ENCODE assay signal across 25 cellular contexts in the genomic region with DNA sequence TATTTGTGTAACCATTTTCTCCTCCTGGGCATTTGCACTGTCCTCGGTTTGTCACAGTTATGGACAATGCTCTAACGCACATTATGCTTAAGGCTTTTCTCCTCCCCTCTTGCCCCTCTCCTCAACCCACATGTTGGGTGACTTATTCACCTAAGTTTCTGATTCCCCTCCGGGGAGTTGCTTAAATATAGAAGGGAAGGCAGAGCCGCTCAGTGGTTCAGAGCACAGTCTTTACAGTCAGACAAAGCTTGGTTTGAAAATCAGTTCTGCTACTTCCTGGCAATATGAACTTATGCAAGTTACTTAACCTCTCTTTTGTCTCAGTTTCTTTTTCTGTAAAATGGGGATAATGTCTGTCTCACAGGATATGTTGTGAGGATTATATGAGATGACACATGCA. TPM values are rescaled to one million over a fixed set of nuclear protein-coding genes. Genes with fewer than 3 reads are reported as not detected.
DNase-seq lines count a peak whose midpoint lies in the region; ATAC-seq, FAIRE-seq and TF ChIP-seq lines count a peak whose summit lies in the region.
"Had no signal": no experiment of that assay in that cellular context is flagged by ENCODE, and none has a peak within 500 bp of the region (broad histone marks: within the 10 kb centered on the region; RNA-seq: fewer than 3 reads in every experiment).

No MANE protein-coding gene starts in this region.

- no peak overlapping the region for H3K14ac ChIP-seq in mesenchymal stem cell (ENCODE audit: low read length in 2 of 2)

- no peak overlapping the region for H3K4me3 Mint-ChIP-seq in naive thymus-derived CD4-positive, alpha-beta T cell
- H3K4me3 Mint-ChIP-seq: activated T-cell treated with anti-CD3 and anti-CD28 coated beads, Interleukin-2, amount 50 U/mL, for 24 hours; CD8-positive, alpha-beta memory T cell had no signal

- H2BK5ac ChIP-seq in mesenchymal stem cell (ENCODE audit: low read depth, low read length, poor library complexity, severe bottlenecking): no peak overlapping the region

- no peak overlapping the region for H3K23ac ChIP-seq in mesenchymal stem cell (ENCODE audit: low read length in 2 of 2)

- DNase-seq in mesenchymal stem cell: no peak
- DNase-seq in urothelium cell line (ENCODE audit: low spot score): no peak
- no peak for DNase-seq in naive thymus-derived CD4-positive, alpha-beta T cell
- DNase-seq in erythroblast (lab: John Stamatoyannopoulos, UW): no peak
- DNase-seq: activated naive CD4-positive, alpha-beta T cell treated with Interleukin-2 at 50 U/mL for 16 hours; activated T-cell treated with anti-CD3 and anti-CD28 coated beads, Interleukin-2, amount 50 U/mL, for 24 hours; CD8-positive, alpha-beta memory T cell; dermis blood vessel endothelial cell; DMS153; esophagus squamous epithelium; foreskin melanocyte; kidney glomerular epithelial cell; NCI-H1694; NCI-H510A; OCI-M1; T-helper 2 cell had no signal

- TF ChIP-seq POLR2A in erythroblast (IDR thresholded peaks at IDR 0.05; ENCODE audit: low read length): no peak

- no peaks in the 10 kb centered on the region for H3K27me3 ChIP-seq in mesenchymal stem cell (ENCODE audit: control insufficient read depth in 1 of 2, insufficient read depth in 1 of 2, low read length in 2 of 2)
- no peaks in the 10 kb centered on the region for H3K27me3 ChIP-seq in naive thymus-derived CD4-positive, alpha-beta T cell (ENCODE audit: control insufficient read depth in 2 of 2, insufficient read depth in 2 of 2, low read length in 2 of 2)
- H3K27me3 ChIP-seq: esophagus squamous epithelium, tibial artery had no signal

- H2AFZ ChIP-seq in mesenchymal stem cell (ENCODE audit: low read depth, low read length): no peak overlapping the region

- H2BK12ac ChIP-seq in mesenchymal stem cell (ENCODE audit: low read length in 2 of 2): peak overlapping the region; percentile 42 to 45

- H3K27ac Mint-ChIP-seq in naive thymus-derived CD4-positive, alpha-beta T cell: no peak overlapping the region
- H3K27ac Mint-ChIP-seq: activated T-cell treated with anti-CD3 and anti-CD28 coated beads, Interleukin-2, amount 50 U/mL, for 24 hours had no signal

- H3K4ac ChIP-seq in mesenchymal stem cell (ENCODE audit: low read depth in 1 of 2, low read length in 2 of 2): no peak overlapping the region

- POLR2A ChIA-PET in naive thymus-derived CD4-positive, alpha-beta T cell (lab: Charles Lee): no interaction called here

- ATAC-seq in GM18861 (IDR thresholded peaks at IDR 0.05; ENCODE audit: unreplicated experiment): peak; percentile 55
- ATAC-seq in GM21390 (IDR thresholded peaks at IDR 0.05; ENCODE audit: unreplicated experiment): peak; percentile 49
- ATAC-seq in HG03378 (IDR thresholded peaks at IDR 0.05; ENCODE audit: unreplicated experiment): peak; percentile 50
- ATAC-seq in naive thymus-derived CD4-positive, alpha-beta T cell: no peak
- no peak for ATAC-seq in HG02852 (IDR thresholded peaks at IDR 0.05; ENCODE audit: unreplicated experiment)
- ATAC-seq: Right ventricle myocardium inferior, SK-N-SH treated with all-trans-retinoic acid at 6 μM for 48 hours had no signal

- H2AK5ac ChIP-seq in mesenchymal stem cell (ENCODE audit: low read length, severe bottlenecking): no peak overlapping the region

- peaks cover 7% of the 10 kb centered on the region for H3K4me1 ChIP-seq in mesenchymal stem cell (ENCODE audit: control insufficient read depth, insufficient read depth, low read depth, low read length)
- H3K4me1 ChIP-seq in naive thymus-derived CD4-positive, alpha-beta T cell (ENCODE audit: control insufficient read depth in 2 of 2, insufficient read depth in 2 of 2, low read length in 2 of 2): no peaks in the 10 kb centered on the region

- H3K79me1 ChIP-seq in mesenchymal stem cell (replicated peaks; ENCODE audit: low read length, poor library complexity, severe bottlenecking): peaks cover 3% of the 10 kb centered on the region

- H3K4me1 Mint-ChIP-seq in naive thymus-derived CD4-positive, alpha-beta T cell: peaks cover 5 to 14% (median 11%) of the 10 kb centered on the region in 7 donors

- no peak for FAIRE-seq in urothelium cell line (lab: Jason Lieb, UNC)
- FAIRE-seq: H54 had no signal

- intact Hi-C loops in naive thymus-derived CD4-positive, alpha-beta T cell (cut with micrococcal nuclease): no loop called here

- H2BK15ac ChIP-seq in mesenchymal stem cell (ENCODE audit: low read depth, poor library complexity, severe bottlenecking): no peak overlapping the region

- H3K9ac ChIP-seq in mesenchymal stem cell (ENCODE audit: low read length): no peak overlapping the region

- H3K36me3 Mint-ChIP-seq in naive thymus-derived CD4-positive, alpha-beta T cell: no peaks in the 10 kb centered on the region
- H3K36me3 Mint-ChIP-seq: CD8-positive, alpha-beta memory T cell had no signal

- H2BK120ac ChIP-seq in mesenchymal stem cell (ENCODE audit: low read depth, low read length): no peak overlapping the region

- peaks cover 0 to 9% of the 10 kb centered on the region in 2 experiments for H3K36me3 ChIP-seq in mesenchymal stem cell (ENCODE audit: control insufficient read depth in 1 of 2, insufficient read depth in 2 of 2, low read depth in 1 of 2, low read length in 2 of 2)
- H3K36me3 ChIP-seq in naive thymus-derived CD4-positive, alpha-beta T cell (ENCODE audit: control insufficient read depth in 2 of 3, insufficient read depth in 3 of 3, low read length in 3 of 3): no peaks in the 10 kb centered on the region
- H3K36me3 ChIP-seq: esophagus squamous epithelium, tibial artery had no signal

- CTCF ChIA-PET in naive thymus-derived CD4-positive, alpha-beta T cell (lab: Charles Lee): no interaction called here

- H4K91ac ChIP-seq in mesenchymal stem cell (ENCODE audit: low read length): no peak overlapping the region

- H3K18ac ChIP-seq in mesenchymal stem cell (ENCODE audit: low read depth in 1 of 2, low read length in 2 of 2): peak overlapping the region; percentile 47 to 72

- 96% methylated on average over 4 of the region's 4 CpGs for WGBS in mesenchymal stem cell

- peaks cover 0 to 4% (median 0%) of the 10 kb centered on the region in 5 donors for H3K27me3 Mint-ChIP-seq in naive thymus-derived CD4-positive, alpha-beta T cell
- H3K27me3 Mint-ChIP-seq: activated T-cell treated with anti-CD3 and anti-CD28 coated beads, Interleukin-2, amount 50 U/mL, for 24 hours had no signal

- peak overlapping the region; percentile 61 for H4K8ac ChIP-seq in mesenchymal stem cell (ENCODE audit: low read length)

- H3K9me3 ChIP-seq in mesenchymal stem cell (ENCODE audit: control insufficient read depth, low read length): no peaks in the 10 kb centered on the region
- H3K9me3 ChIP-seq in naive thymus-derived CD4-positive, alpha-beta T cell (ENCODE audit: control insufficient read depth in 2 of 3, low read length in 3 of 3): no peaks in the 10 kb centered on the region
- H3K9me3 ChIP-seq: esophagus squamous epithelium, tibial artery had no signal

- H3K4me3 ChIP-seq in mesenchymal stem cell (ENCODE audit: insufficient read depth in 1 of 2, low read depth in 1 of 2, low read length in 2 of 2): no peak overlapping the region
- H3K4me3 ChIP-seq in naive thymus-derived CD4-positive, alpha-beta T cell (ENCODE audit: low read length): no peak overlapping the region
- H3K4me3 ChIP-seq: esophagus squamous epithelium, lung, tibial artery had no signal

- no peak overlapping the region for H3K27ac ChIP-seq in mesenchymal stem cell (ENCODE audit: low read length, poor library complexity, severe bottlenecking)
- H3K27ac ChIP-seq in naive thymus-derived CD4-positive, alpha-beta T cell (ENCODE audit: low read depth, low read length): no peak overlapping the region
- H3K27ac ChIP-seq: esophagus squamous epithelium, tibial artery had no signal

- H3K9me3 Mint-ChIP-seq in naive thymus-derived CD4-positive, alpha-beta T cell: no peaks in the 10 kb centered on the region
- H3K9me3 Mint-ChIP-seq: activated T-cell treated with anti-CD3 and anti-CD28 coated beads, Interleukin-2, amount 50 U/mL, for 24 hours had no signal

- H3K4me2 ChIP-seq in mesenchymal stem cell (ENCODE audit: low read length, poor library complexity, severe bottlenecking): no peak overlapping the region

RNA-seq across cellular contexts. Expression of a gene that starts 41.2 kb away (rescaled TPM):
- polyA plus RNA-seq in mesenchymal stem cell (2013, experiment 1 of 2): 98.3 TPM
- polyA plus RNA-seq in mesenchymal stem cell (2013, experiment 2 of 2): 95.2 TPM
- total RNA-seq in naive thymus-derived CD4-positive, alpha-beta T cell: under 1 TPM in 3 of 5 experiments, not detected in 2; 0.08 to 0.34 (median 0.11) TPM
- polyA plus RNA-seq in naive thymus-derived CD4-positive, alpha-beta T cell: not detected
- polyA plus RNA-seq: CD8-positive, alpha-beta memory T cell had no signal

Comparison
In these comparisons a context has a peak if more than half of its experiments do, and no peak if none do; other contexts are left out.
1. ATAC-seq: peak in GM18861 (single experiment), GM21390 (single experiment) and HG03378 (single experiment); none in naive thymus-derived CD4-positive, alpha-beta T cell (single experiment) and HG02852 (single experiment).